In genomic region chr10:65818990-65819389, GRCh38 we compare ENCODE assay signal across 19 cellular contexts.
"Had no signal": no experiment of that assay in that cellular context is flagged by ENCODE, and none has a peak within 500 bp of the region (broad histone marks: within the 10 kb centered on the region; RNA-seq: fewer than 3 reads in every experiment).

No MANE protein-coding gene starts in this region.

- DNase-seq: activated CD4-positive, alpha-beta T cell treated with anti-CD3 and anti-CD28 coated beads, Interleukin-2, amount 10 ng/mL, durations not matched to agents 24 days and 14 days; activated CD8-positive, alpha-beta memory T cell treated with anti-CD3 and anti-CD28 coated beads, Interleukin-2, amount 10 ng/mL, durations not matched to agents 7 days and 5 days; activated CD8-positive, alpha-beta T cell treated with anti-CD3 and anti-CD28 coated beads for 36 hours; activated effector memory CD4-positive, alpha-beta T cell treated with anti-CD3 and anti-CD28 coated beads, Interleukin-2, amount 50 U/mL, for 16 hours; activated naive CD4-positive, alpha-beta T cell treated with anti-CD3 and anti-CD28 coated beads, Interleukin-2, amount 10 ng/mL, durations not matched to agents 7 days and 5 days; activated naive CD8-positive, alpha-beta T cell treated with anti-CD3 and anti-CD28 coated beads, Interleukin-2, amount 50 U/mL, for 24 hours; activated T-cell treated with anti-CD3 and anti-CD28 coated beads for 4 hours; effector CD8-positive, alpha-beta T cell; foreskin melanocyte; glutamatergic neuron; hippocampal formation; left ventricle myocardium superior; mammary epithelial cell; retina; stimulated activated CD4-positive, alpha-beta T cell treated with anti-CD3 and anti-CD28 coated beads, Interleukin-12 subunit alpha, Interleukin-12 subunit beta, amount 100 ng/mL, for 4 hours; stimulated activated CD4-positive, alpha-beta T cell treated with anti-CD3 and anti-CD28 coated beads, Interleukin-4, amount 100 ng/mL, for 4 hours; stimulated activated naive CD8-positive, alpha-beta T cell treated with anti-CD3 and anti-CD28 coated beads, Interleukin-15, Interleukin-2, amounts not matched to agents 100 U/mL and 50 U/mL, for 24 hours; thyroid gland had no signal

- H3K27ac ChIP-seq: thyroid gland, VCaP had no signal

- H3K9me3 ChIP-seq: thyroid gland had no signal

- H3K4me3 ChIP-seq: thyroid gland had no signal

- H3K4me1 ChIP-seq: thyroid gland had no signal

- H3K36me3 ChIP-seq: thyroid gland had no signal

- H3K27me3 ChIP-seq: thyroid gland had no signal
